ENCODE assay signal across 1 cellular context in the genomic region with DNA sequence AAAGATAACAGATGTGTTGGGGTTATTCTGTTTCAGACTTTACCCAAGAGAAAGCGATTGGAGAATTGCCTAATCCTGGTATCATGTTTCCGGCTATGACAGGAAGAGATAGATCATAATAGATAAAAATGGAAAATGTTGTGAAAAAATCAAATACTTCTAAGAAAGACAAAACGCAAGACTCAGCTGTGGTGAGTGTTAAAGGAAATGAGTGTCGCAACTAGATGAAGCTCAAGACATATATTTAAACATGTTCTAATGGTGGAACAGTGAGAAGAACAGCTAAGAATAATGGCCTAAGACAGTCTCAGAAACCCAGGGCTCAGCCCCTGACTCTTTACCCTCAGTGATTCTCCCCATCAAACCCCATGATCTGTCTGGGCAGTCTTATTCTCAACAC.
TF ChIP-seq lines count a peak whose summit lies in the region.

No MANE protein-coding gene starts in this region.

TF ChIP-seq in K562, 482 proteins besides CTCF, POLR2A, EP300 and RAD21 (continued from another document):
- TF ChIP-seq, protein P1, sequence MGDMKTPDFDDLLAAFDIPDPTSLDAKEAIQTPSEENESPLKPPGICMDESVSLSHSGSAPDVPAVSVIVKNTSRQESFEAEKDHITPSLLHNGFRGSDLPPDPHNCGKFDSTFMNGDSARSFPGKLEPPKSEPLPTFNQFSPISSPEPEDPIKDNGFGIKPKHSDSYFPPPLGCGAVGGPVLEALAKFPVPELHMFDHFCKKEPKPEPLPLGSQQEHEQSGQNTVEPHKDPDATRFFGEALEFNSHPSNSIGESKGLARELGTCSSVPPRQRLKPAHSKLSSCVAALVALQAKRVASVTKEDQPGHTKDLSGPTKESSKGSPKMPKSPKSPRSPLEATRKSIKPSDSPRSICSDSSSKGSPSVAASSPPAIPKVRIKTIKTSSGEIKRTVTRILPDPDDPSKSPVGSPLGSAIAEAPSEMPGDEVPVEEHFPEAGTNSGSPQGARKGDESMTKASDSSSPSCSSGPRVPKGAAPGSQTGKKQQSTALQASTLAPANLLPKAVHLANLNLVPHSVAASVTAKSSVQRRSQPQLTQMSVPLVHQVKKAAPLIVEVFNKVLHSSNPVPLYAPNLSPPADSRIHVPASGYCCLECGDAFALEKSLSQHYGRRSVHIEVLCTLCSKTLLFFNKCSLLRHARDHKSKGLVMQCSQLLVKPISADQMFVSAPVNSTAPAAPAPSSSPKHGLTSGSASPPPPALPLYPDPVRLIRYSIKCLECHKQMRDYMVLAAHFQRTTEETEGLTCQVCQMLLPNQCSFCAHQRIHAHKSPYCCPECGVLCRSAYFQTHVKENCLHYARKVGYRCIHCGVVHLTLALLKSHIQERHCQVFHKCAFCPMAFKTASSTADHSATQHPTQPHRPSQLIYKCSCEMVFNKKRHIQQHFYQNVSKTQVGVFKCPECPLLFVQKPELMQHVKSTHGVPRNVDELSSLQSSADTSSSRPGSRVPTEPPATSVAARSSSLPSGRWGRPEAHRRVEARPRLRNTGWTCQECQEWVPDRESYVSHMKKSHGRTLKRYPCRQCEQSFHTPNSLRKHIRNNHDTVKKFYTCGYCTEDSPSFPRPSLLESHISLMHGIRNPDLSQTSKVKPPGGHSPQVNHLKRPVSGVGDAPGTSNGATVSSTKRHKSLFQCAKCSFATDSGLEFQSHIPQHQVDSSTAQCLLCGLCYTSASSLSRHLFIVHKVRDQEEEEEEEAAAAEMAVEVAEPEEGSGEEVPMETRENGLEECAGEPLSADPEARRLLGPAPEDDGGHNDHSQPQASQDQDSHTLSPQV (IDR thresholded peaks at IDR 0.05) = no peak
- no peak for TF ChIP-seq PBX2 (CRISPR knock-in tag; IDR thresholded peaks at IDR 0.05; ENCODE audit: low read depth)
- TF ChIP-seq PBX2 (tag; conservative IDR thresholded peaks at IDR 0.05; ENCODE audit: low read depth) = 0 out of 2 replicates have a peak, but pooled peaks have one; percentile 10
- no peak for TF ChIP-seq DIDO1 (tag; IDR thresholded peaks at IDR 0.05; ENCODE audit: low read depth)
- TF ChIP-seq, protein P2, sequence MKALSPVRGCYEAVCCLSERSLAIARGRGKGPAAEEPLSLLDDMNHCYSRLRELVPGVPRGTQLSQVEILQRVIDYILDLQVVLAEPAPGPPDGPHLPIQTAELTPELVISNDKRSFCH (CRISPR knock-in tag; IDR thresholded peaks at IDR 0.05) = no peak
- TF ChIP-seq, protein P2 (tag; IDR thresholded peaks at IDR 0.05) = no peak
- peak; percentile 69 for TF ChIP-seq SMAD4 (CRISPR knock-in tag; conservative IDR thresholded peaks at IDR 0.05)
- no peak for TF ChIP-seq ZNF436 (CRISPR knock-in tag; IDR thresholded peaks at IDR 0.05)
- TF ChIP-seq, protein P3, sequence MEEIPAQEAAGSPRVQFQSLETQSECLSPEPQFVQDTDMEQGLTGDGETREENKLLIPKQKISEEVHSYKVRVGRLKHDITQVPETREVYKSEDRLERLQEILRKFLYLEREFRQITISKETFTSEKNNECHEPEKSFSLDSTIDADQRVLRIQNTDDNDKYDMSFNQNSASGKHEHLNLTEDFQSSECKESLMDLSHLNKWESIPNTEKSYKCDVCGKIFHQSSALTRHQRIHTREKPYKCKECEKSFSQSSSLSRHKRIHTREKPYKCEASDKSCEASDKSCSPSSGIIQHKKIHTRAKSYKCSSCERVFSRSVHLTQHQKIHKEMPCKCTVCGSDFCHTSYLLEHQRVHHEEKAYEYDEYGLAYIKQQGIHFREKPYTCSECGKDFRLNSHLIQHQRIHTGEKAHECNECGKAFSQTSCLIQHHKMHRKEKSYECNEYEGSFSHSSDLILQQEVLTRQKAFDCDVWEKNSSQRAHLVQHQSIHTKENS (CRISPR knock-in tag; IDR thresholded peaks at IDR 0.05) = no peak
- no peak for TF ChIP-seq GABPB1 (CRISPR knock-in tag; IDR thresholded peaks at IDR 0.05)
- TF ChIP-seq ELF1 (tag; IDR thresholded peaks at IDR 0.05) = 0 out of 2 replicates have a peak, but pooled peaks have one; percentile 40
- no peak for TF ChIP-seq CBX5 (IDR thresholded peaks at IDR 0.05; ENCODE audit: borderline replicate concordance, low read depth)
- 0 out of 2 replicates have a peak, but pooled peaks have one; percentile 21 for TF ChIP-seq ZNF76 (CRISPR knock-in tag; IDR thresholded peaks at IDR 0.05; ENCODE audit: borderline replicate concordance)
